Comparison of ENCODE assay signal across 8 cellular contexts in genomic region chr22:36986242-36986821, GRCh38. TPM values are rescaled to one million over a fixed set of nuclear protein-coding genes. Genes with fewer than 3 reads are reported as not detected.
DNase-seq lines count a peak whose midpoint lies in the region; ATAC-seq and TF ChIP-seq lines count a peak whose summit lies in the region.

No MANE protein-coding gene starts in this region.

- TF ChIP-seq CTCF in A673 (conservative IDR thresholded peaks at IDR 0.05; ENCODE audit: low read depth, low read length) (peak; percentile 73), upper lobe of right lung (IDR thresholded peaks at IDR 0.05) (peak; percentile 54)

- peak; percentile 61 for ATAC-seq in left lobe of liver
- ATAC-seq in upper lobe of right lung: no peak
- ATAC-seq in GM21723 (IDR thresholded peaks at IDR 0.05; ENCODE audit: unreplicated experiment): no peak

- no peaks in the 10 kb centered on the region for H3K4me1 ChIP-seq in A673 (ENCODE audit: insufficient read depth, low read length, poor library complexity, severe bottlenecking)
- H3K4me1 ChIP-seq in upper lobe of right lung: no peaks in the 10 kb centered on the region

- no peaks in the 10 kb centered on the region for H3K36me3 ChIP-seq in A673 (ENCODE audit: insufficient read depth, low read length, poor library complexity, severe bottlenecking)
- H3K36me3 ChIP-seq in upper lobe of right lung: no peaks in the 10 kb centered on the region

- DNase-seq in A673 (ENCODE audit: low spot score) (peak; percentile 39), HK-2 (ENCODE audit: unreplicated experiment) (peak; percentile 53), left lobe of liver (ENCODE audit: low spot score) (no peak), upper lobe of right lung (no peak), NCI-H2171 (lab: John Stamatoyannopoulos, UW) (no peak), SIG-M5 (lab: John Stamatoyannopoulos, UW) (no peak)
- peak; percentile 85 for DNase-seq in activated CD8-positive, alpha-beta memory T cell treated with anti-CD3 and anti-CD28 coated beads, Interleukin-2, amount 50 U/mL, for 48 hours

- CTCF ChIA-PET in A673 (lab: Charles Lee): no interaction called here

- BruUV-seq in A673 (replicated peaks; lab: Mats Ljungman, UMichigan): no TSS peak

- intact Hi-C loops in A673 (cut with micrococcal nuclease; ENCODE audit: unreplicated experiment) (no loop called here), upper lobe of right lung (cut with DNase I) (loop anchor here (10.0 kb wide), 1 partner anchor 202 kb away; no protein-coding TSS in a partner anchor)

- H3K9me3 ChIP-seq in A673 (ENCODE audit: low read depth, low read length, poor library complexity, severe bottlenecking) (peaks cover 10% of the 10 kb centered on the region), upper lobe of right lung (peaks cover 13% of the 10 kb centered on the region)

- H3K27me3 ChIP-seq in A673 (replicated peaks; ENCODE audit: insufficient read depth, low read depth, low read length, poor library complexity) (peaks cover 31% of the 10 kb centered on the region), upper lobe of right lung (peaks cover 17% of the 10 kb centered on the region)

- POLR2A ChIA-PET in A673 (lab: Charles Lee; ENCODE audit: low non-redundant PET): no interaction called here

- no peak overlapping the region for H3K4me3 ChIP-seq in A673 (ENCODE audit: low read depth, low read length, poor library complexity, severe bottlenecking)
- no peak overlapping the region for H3K4me3 ChIP-seq in upper lobe of right lung

- H3K27ac ChIP-seq in A673 (ENCODE audit: low read depth, low read length, poor library complexity, severe bottlenecking) (no peak overlapping the region), upper lobe of right lung (no peak overlapping the region)

RNA-seq across cellular contexts. Expression of gene TST, which starts 32.9 kb away (rescaled TPM):
- total RNA-seq in A673 (2021) (31.3 and 37.6 TPM in 2 replicates), left lobe of liver (349 TPM), upper lobe of right lung (48.1 TPM)

RNA-seq across cellular contexts. Expression of gene MPST, which starts 33.2 kb away (rescaled TPM):
- total RNA-seq in A673 (2021) (66.6 and 81.7 TPM in 2 replicates), left lobe of liver (247 TPM), upper lobe of right lung (71.4 TPM)

Comparison
In these comparisons a context has a peak if more than half of its experiments do, and no peak if none do; other contexts are left out.
1. DNase-seq: peak in A673 (single experiment), HK-2 (single experiment) and activated CD8-positive, alpha-beta memory T cell treated with anti-CD3 and anti-CD28 coated beads, Interleukin-2, amount 50 U/mL, for 48 hours (single experiment); none in left lobe of liver (single experiment), upper lobe of right lung (single experiment), NCI-H2171 (single experiment) and SIG-M5 (single experiment).